Comparison of ENCODE assay signal across 21 cellular contexts in the genomic region with DNA sequence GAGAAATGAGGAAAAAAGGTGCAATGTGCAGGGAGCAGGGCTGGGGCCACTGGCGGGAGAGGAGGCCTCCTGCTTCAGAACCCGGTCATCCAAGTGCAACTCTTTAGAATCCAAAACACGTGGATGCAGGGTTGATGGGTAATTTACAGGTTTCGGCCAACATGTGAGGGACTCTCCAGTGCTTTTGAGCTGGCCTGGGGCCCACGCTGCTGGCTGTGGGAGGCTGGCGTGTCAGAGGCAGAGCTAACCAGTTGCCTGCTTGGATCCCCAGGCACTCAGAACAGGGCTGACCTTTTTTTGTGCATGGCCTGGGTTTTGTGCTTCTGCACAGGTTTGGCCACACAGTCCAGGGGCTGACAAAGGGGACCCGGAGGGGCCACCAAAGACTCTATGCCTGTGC.
"Had no signal": no experiment of that assay in that cellular context is flagged by ENCODE, and none has a peak within 500 bp of the region (broad histone marks: within the 10 kb centered on the region; RNA-seq: fewer than 3 reads in every experiment).

No MANE protein-coding gene starts in this region.

- ATAC-seq: sciatic nerve; stimulated activated effector memory CD8-positive, alpha-beta T cell treated with anti-CD3 and anti-CD28 coated beads, Interleukin-12 subunit alpha, Interleukin-12 subunit beta, amount 100 ng/mL, for 72 hours; stimulated activated naive CD8-positive, alpha-beta T cell treated with anti-CD3 and anti-CD28 coated beads, Interleukin-15, amount 100 ng/mL, for 72 hours; T-helper 17 cell had no signal

- H3K4me3 Mint-ChIP-seq: activated CD4-positive, alpha-beta memory T cell treated with anti-CD3 and anti-CD28 coated beads for 36 hours; activated naive CD8-positive, alpha-beta T cell treated with anti-CD3 and anti-CD28 coated beads for 36 hours; nephron; stimulated activated effector memory CD8-positive, alpha-beta T cell treated with anti-CD3 and anti-CD28 coated beads, Interleukin-12 subunit alpha, Interleukin-12 subunit beta, amount 100 ng/mL, for 72 hours; stimulated activated naive CD8-positive, alpha-beta T cell treated with anti-CD3 and anti-CD28 coated beads, Interleukin-15, amount 100 ng/mL, for 72 hours; T-helper 17 cell had no signal

- H3K4me1 Mint-ChIP-seq: stimulated activated effector memory CD8-positive, alpha-beta T cell treated with anti-CD3 and anti-CD28 coated beads, Interleukin-12 subunit alpha, Interleukin-12 subunit beta, amount 100 ng/mL, for 72 hours; T-helper 17 cell had no signal

- FAIRE-seq: islet of Langerhans, small intestine had no signal

- DNase-seq: activated CD4-positive, alpha-beta memory T cell treated with anti-CD3 and anti-CD28 coated beads for 36 hours; activated CD4-positive, alpha-beta T cell treated with anti-CD3 and anti-CD28 coated beads for 48 hours; activated naive CD4-positive, alpha-beta T cell treated with Interleukin-2 at 50 U/mL for 16 hours; activated naive CD8-positive, alpha-beta T cell treated with anti-CD3 and anti-CD28 coated beads for 36 hours; activated T-cell treated with anti-CD3 and anti-CD28 coated beads, Interleukin-2, amount 50 U/mL, for 48 hours; amniotic stem cell; colonic mucosa; left ventricle myocardium superior; mesenchymal stem cell; small intestine; stimulated activated CD4-positive, alpha-beta T cell treated with anti-CD3 and anti-CD28 coated beads, Interleukin-2, amount 100 ng/mL, for 24 hours; stimulated activated naive CD8-positive, alpha-beta T cell treated with anti-CD3 and anti-CD28 coated beads, Interleukin-15, amount 100 ng/mL, for 72 hours; T-helper 17 cell; transverse colon had no signal

- H3K79me2 ChIP-seq: parathyroid adenoma had no signal

- H3K9ac ChIP-seq: parathyroid adenoma had no signal

- H3K9me3 Mint-ChIP-seq: activated CD4-positive, alpha-beta memory T cell treated with anti-CD3 and anti-CD28 coated beads for 36 hours had no signal

- H3K9me3 ChIP-seq: colonic mucosa, heart left ventricle, suprapubic skin, transverse colon had no signal

- H3K27ac ChIP-seq: heart left ventricle, parathyroid adenoma, suprapubic skin had no signal

- H3K36me3 Mint-ChIP-seq: activated CD4-positive, alpha-beta memory T cell treated with anti-CD3 and anti-CD28 coated beads for 36 hours had no signal

- H3K4me3 ChIP-seq: colonic mucosa, heart left ventricle, suprapubic skin, transverse colon had no signal

- H3K27me3 ChIP-seq: colonic mucosa, heart left ventricle, suprapubic skin, transverse colon had no signal

- H3K36me3 ChIP-seq: colonic mucosa, heart left ventricle, suprapubic skin, transverse colon had no signal

- H3K27ac Mint-ChIP-seq: activated CD4-positive, alpha-beta memory T cell treated with anti-CD3 and anti-CD28 coated beads for 36 hours; activated naive CD8-positive, alpha-beta T cell treated with anti-CD3 and anti-CD28 coated beads for 36 hours; nephron; stimulated activated effector memory CD8-positive, alpha-beta T cell treated with anti-CD3 and anti-CD28 coated beads, Interleukin-12 subunit alpha, Interleukin-12 subunit beta, amount 100 ng/mL, for 72 hours; stimulated activated naive CD8-positive, alpha-beta T cell treated with anti-CD3 and anti-CD28 coated beads, Interleukin-15, amount 100 ng/mL, for 72 hours; T-helper 17 cell had no signal

- H2AFZ ChIP-seq: parathyroid adenoma had no signal

- H3K27me3 Mint-ChIP-seq: activated CD4-positive, alpha-beta memory T cell treated with anti-CD3 and anti-CD28 coated beads for 36 hours had no signal
